In genomic region chr9:14248149-14248548, GRCh38 we compare ENCODE assay signal across 23 cellular contexts.
"Had no signal": no experiment of that assay in that cellular context is flagged by ENCODE, and none has a peak within 500 bp of the region (broad histone marks: within the 10 kb centered on the region; RNA-seq: fewer than 3 reads in every experiment).

No MANE protein-coding gene starts in this region.

- H3K36me3 ChIP-seq: colonic mucosa, esophagus squamous epithelium, gastrocnemius medialis, left lung, lower lobe of right lung had no signal

- H3K4me3 Mint-ChIP-seq: dendritic cell treated with granulocyte-macrophage colony-stimulating factor and Interleukin-4, amounts not matched to agents 40 ng/mL and 50 ng/mL, for 4 days; effector memory CD8-positive, alpha-beta T cell; endodermal cell; naive B cell had no signal

- H3K9me3 Mint-ChIP-seq: dendritic cell treated with granulocyte-macrophage colony-stimulating factor and Interleukin-4, amounts not matched to agents 40 ng/mL and 50 ng/mL, for 4 days; effector memory CD8-positive, alpha-beta T cell; endodermal cell had no signal

- H3K27me3 ChIP-seq: colonic mucosa, esophagus squamous epithelium, gastrocnemius medialis, heart right ventricle, left lung had no signal

- H3K4me3 ChIP-seq: colonic mucosa, esophagus squamous epithelium, gastrocnemius medialis, heart right ventricle, left lung, lower lobe of right lung, mucosa of descending colon had no signal

- DNase-seq: colonic mucosa; cortex of kidney; effector CD8-positive, alpha-beta T cell; effector memory CD8-positive, alpha-beta T cell; endodermal cell; erythroblast; esophagus squamous epithelium; foreskin fibroblast; foreskin melanocyte; gastrocnemius medialis; glutamatergic neuron; head of caudate nucleus; heart right ventricle; hippocampal formation; left cardiac atrium; left lung; left ventricle myocardium superior; lower lobe of right lung; mesendoderm; mucosa of descending colon; naive B cell had no signal

- H3K4me1 Mint-ChIP-seq: naive B cell had no signal

- H3K36me3 Mint-ChIP-seq: naive B cell had no signal

- H3K9me3 ChIP-seq: colonic mucosa, esophagus squamous epithelium, gastrocnemius medialis, heart right ventricle, left lung, lower lobe of right lung, mucosa of descending colon had no signal

- H3K27me3 Mint-ChIP-seq: dendritic cell treated with granulocyte-macrophage colony-stimulating factor and Interleukin-4, amounts not matched to agents 40 ng/mL and 50 ng/mL, for 4 days had no signal

- H3K27ac ChIP-seq: colonic mucosa, epithelial cell of prostate, esophagus squamous epithelium, gastrocnemius medialis, heart right ventricle, left lung, lower lobe of right lung had no signal

- H3K27ac Mint-ChIP-seq: dendritic cell treated with granulocyte-macrophage colony-stimulating factor and Interleukin-4, amounts not matched to agents 40 ng/mL and 50 ng/mL, for 4 days; effector memory CD8-positive, alpha-beta T cell; endodermal cell; naive B cell had no signal
